Comparison of ENCODE assay signal across 8 cellular contexts in genomic region chr2:231514225-231514950, GRCh38. TPM values are rescaled to one million over a fixed set of nuclear protein-coding genes. Genes with fewer than 3 reads are reported as not detected.
A peak's percentile ranks its signal among the peaks of the same experiment; 100 is the strongest.
DNase-seq lines count a peak whose midpoint lies in the region; TF ChIP-seq lines count a peak whose summit lies in the region.

No MANE protein-coding gene starts in this region.

- no peaks in the 10 kb centered on the region for H3K36me3 ChIP-seq in SJSA1

- peaks cover 2% of the 10 kb centered on the region for H3K36me3 Mint-ChIP-seq in activated naive CD4-positive, alpha-beta T cell treated with anti-CD3 and anti-CD28 coated beads, Interleukin-2, amount 10 ng/mL, durations not matched to agents 7 days and 5 days

- peak overlapping the region; percentile 72 for H3K27ac ChIP-seq in SJSA1

- peak overlapping the region; percentile 88 for H3K27ac Mint-ChIP-seq in activated naive CD4-positive, alpha-beta T cell treated with anti-CD3 and anti-CD28 coated beads, Interleukin-2, amount 10 ng/mL, durations not matched to agents 7 days and 5 days

- H3K27me3 Mint-ChIP-seq in activated naive CD4-positive, alpha-beta T cell treated with anti-CD3 and anti-CD28 coated beads, Interleukin-2, amount 10 ng/mL, durations not matched to agents 7 days and 5 days: peaks cover 24% of the 10 kb centered on the region

- DNase-seq in GM04503 (ENCODE audit: low read depth) (peak; percentile 72), HFF-Myc (ENCODE audit: extremely low read depth, low read depth) (peak; percentile 79), MV-4-11 (lab: John Stamatoyannopoulos, UW) (peak; percentile 96), SJSA1 (ENCODE audit: low read depth in 1 of 2, low spot score in 2 of 2) (peak; percentile 89 to 98), germinal center (ENCODE audit: low spot score) (peak; percentile 100), non-pigmented ciliary epithelial cell (ENCODE audit: low read depth) (peak; percentile 71), superior temporal gyrus (ENCODE audit: extremely low spot score) (peak; percentile 95)
- DNase-seq in activated naive CD4-positive, alpha-beta T cell treated with anti-CD3 and anti-CD28 coated beads, Interleukin-2, amount 10 ng/mL, durations not matched to agents 7 days and 5 days: peak; percentile 99

- H3K4me1 ChIP-seq in SJSA1 (replicated peaks): peaks cover 6% of the 10 kb centered on the region

- peaks cover 25% of the 10 kb centered on the region for H3K4me1 Mint-ChIP-seq in activated naive CD4-positive, alpha-beta T cell treated with anti-CD3 and anti-CD28 coated beads, Interleukin-2, amount 10 ng/mL, durations not matched to agents 7 days and 5 days

- no peak for TF ChIP-seq CTCF in HFF-Myc (IDR thresholded peaks at IDR 0.05; ENCODE audit: low read depth, low read length, missing control alignments)

- H3K9me3 Mint-ChIP-seq in activated naive CD4-positive, alpha-beta T cell treated with anti-CD3 and anti-CD28 coated beads, Interleukin-2, amount 10 ng/mL, durations not matched to agents 7 days and 5 days: no peaks in the 10 kb centered on the region

- no peaks in the 10 kb centered on the region for H3K9me3 ChIP-seq in SJSA1 (replicated peaks)

- CTCF ChIA-PET in activated naive CD4-positive, alpha-beta T cell treated with anti-CD3 and anti-CD28 coated beads, Interleukin-2, amount 10 ng/mL, durations not matched to agents 7 days and 5 days (lab: Charles Lee): interaction anchor here (0.9 to 1.3 kb wide), 3 partner anchors 32 to 87 kb away, joined by 3 to 5 read pairs (median 4); no protein-coding TSS in a partner anchor

- H3K27me3 ChIP-seq in SJSA1 (replicated peaks): no peaks in the 10 kb centered on the region

- peak overlapping the region; percentile 81 for H3K4me3 Mint-ChIP-seq in activated naive CD4-positive, alpha-beta T cell treated with anti-CD3 and anti-CD28 coated beads, Interleukin-2, amount 10 ng/mL, durations not matched to agents 7 days and 5 days

- peak overlapping the region; percentile 64 for H3K4me3 ChIP-seq in HFF-Myc (replicated peaks; ENCODE audit: low read depth, low read length)
- peak overlapping the region; percentile 58 for H3K4me3 ChIP-seq in SJSA1

RNA-seq across cellular contexts. Expression of gene NMUR1, which starts 15.9 kb away (rescaled TPM):
- 0.21 and 1.0 TPM in 2 replicates for total RNA-seq in SJSA1 (2014; rRNA removed; shearing (Covaris generic))

RNA-seq across cellular contexts. Expression of gene NCL, which starts 50.1 kb away (rescaled TPM):
- total RNA-seq in SJSA1 (2014; rRNA removed; shearing (Covaris generic)): 257 and 292 TPM in 2 replicates

Comparison
In these comparisons a context has a peak if more than half of its experiments do, and no peak if none do; other contexts are left out.
1. Peak in every context shown above with its lines: DNase-seq, H3K4me3 ChIP-seq and H3K27ac ChIP-seq.